19 cellular contexts compared by ENCODE assay signal in the genomic region with DNA sequence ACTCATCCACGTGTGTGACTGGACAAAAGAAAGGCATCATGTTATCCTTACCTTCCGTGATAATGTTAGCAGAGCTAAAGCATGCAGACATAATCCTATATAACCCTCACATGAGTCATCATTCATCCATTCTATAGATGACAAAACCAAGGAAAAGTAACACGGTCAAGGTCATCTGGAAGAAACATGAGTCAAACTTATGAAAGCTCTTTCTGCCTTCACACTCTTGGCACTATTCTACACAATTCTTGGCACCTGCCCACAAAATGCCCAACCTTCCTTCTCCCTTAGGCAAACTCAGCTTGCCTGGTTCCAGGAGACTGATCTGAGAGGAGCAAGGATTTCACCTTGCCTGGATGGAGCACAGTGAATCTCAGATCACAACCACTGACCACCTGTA.
DNase-seq lines count a peak whose midpoint lies in the region; ATAC-seq, FAIRE-seq and TF ChIP-seq lines count a peak whose summit lies in the region.
"Had no signal": no experiment of that assay in that cellular context is flagged by ENCODE, and none has a peak within 500 bp of the region (broad histone marks: within the 10 kb centered on the region; RNA-seq: fewer than 3 reads in every experiment).

No MANE protein-coding gene starts in this region.

- H3K4me2 ChIP-seq in PC-9, result peak overlapping the region; percentile 79; the same call in 1 of the 2 replicates

- in situ Hi-C loops in KBM-7 (cut with MboI; ENCODE audit: low pct_unique_long_range_greater_than_20kb, low sequenced_read_pairs), result no loop called here

- no peaks in the 10 kb centered on the region for H3K36me3 ChIP-seq in PC-9 (ENCODE audit: low read depth)
- no peaks in the 10 kb centered on the region for H3K36me3 ChIP-seq in mucosa of descending colon (ENCODE audit: low read depth)

- H2AFZ ChIP-seq in PC-9, result no peak overlapping the region

- intact Hi-C loops in PC-9 (cut with micrococcal nuclease; ENCODE audit: unreplicated experiment) (loop anchor here (10.0 kb wide), 1 partner anchor 56 kb away; no protein-coding TSS in a partner anchor), mucosa of descending colon (cut with DNase I, micrococcal nuclease) (no loop called here)

- H3K4me1 Mint-ChIP-seq in stimulated activated naive B cell treated with anti-CD40 and anti-IgM and Interleukin-4, amounts not matched to agents 10 μg/mL and 1 μg/mL and 100 μg/mL, for 72 hours, result no peaks in the 10 kb centered on the region
- H3K4me1 Mint-ChIP-seq: activated CD4-positive, alpha-beta T cell treated with anti-CD3 and anti-CD28 coated beads, Interleukin-2, amount 10 ng/mL, durations not matched to agents 24 days and 14 days; activated naive CD4-positive, alpha-beta T cell treated with anti-CD3 and anti-CD28 coated beads, Interleukin-2, amount 10 ng/mL, durations not matched to agents 7 days and 5 days; CD4-positive, CD25-positive, alpha-beta regulatory T cell had no signal

- H3K9me3 ChIP-seq in PC-9 (ENCODE audit: insufficient read depth, low read depth) (no peaks in the 10 kb centered on the region), mucosa of descending colon (no peaks in the 10 kb centered on the region)

- peaks cover 45% of the 10 kb centered on the region for H3K4me1 ChIP-seq in PC-9 (replicated peaks; ENCODE audit: insufficient read depth)
- H3K4me1 ChIP-seq in mucosa of descending colon (ENCODE audit: low read depth), result peaks cover 45% of the 10 kb centered on the region

- ATAC-seq in esophagus mucosa (peak; percentile 94), mucosa of descending colon (peak; percentile 10), HG03342 (IDR thresholded peaks at IDR 0.05; ENCODE audit: unreplicated experiment) (no peak)
- ATAC-seq in stimulated activated naive B cell treated with anti-CD40 and anti-IgM and Interleukin-4, amounts not matched to agents 10 μg/mL and 1 μg/mL and 100 μg/mL, for 72 hours (replicated peaks), result no peak
- ATAC-seq: right cardiac atrium; stimulated activated naive CD8-positive, alpha-beta T cell treated with anti-CD3 and anti-CD28 coated beads, Interleukin-15, Interleukin-2, amounts not matched to agents 100 U/mL and 50 U/mL, for 24 hours had no signal

- BruUV-seq in PC-9 (replicated peaks; lab: Mats Ljungman, UMichigan), result no TSS peak

- peak; percentile 58 for FAIRE-seq in D721Med (lab: Jason Lieb, UNC)

- H3K9me2 ChIP-seq in PC-9 (ENCODE audit: insufficient read depth), result no peaks in the 10 kb centered on the region

- H4K20me1 ChIP-seq in PC-9 (ENCODE audit: insufficient read depth), result no peaks in the 10 kb centered on the region

- no peak overlapping the region; the same call in 1 of the 2 replicates for H3K27ac ChIP-seq in PC-9

- H3K9me3 Mint-ChIP-seq in stimulated activated naive B cell treated with anti-CD40 and anti-IgM and Interleukin-4, amounts not matched to agents 10 μg/mL and 1 μg/mL and 100 μg/mL, for 72 hours, result no peaks in the 10 kb centered on the region
- H3K9me3 Mint-ChIP-seq: activated CD4-positive, alpha-beta T cell treated with anti-CD3 and anti-CD28 coated beads, Interleukin-2, amount 10 ng/mL, durations not matched to agents 24 days and 14 days; activated naive CD4-positive, alpha-beta T cell treated with anti-CD3 and anti-CD28 coated beads, Interleukin-2, amount 10 ng/mL, durations not matched to agents 7 days and 5 days had no signal

- CTCF ChIA-PET in PC-9 (lab: Charles Lee), result no interaction called here

- no peaks in the 10 kb centered on the region for H3K79me2 ChIP-seq in PC-9 (ENCODE audit: low read depth)

- POLR2A ChIA-PET in PC-9 (lab: Charles Lee; ENCODE audit: unreplicated experiment), result interaction anchor here (1.0 kb wide), 1 partner anchor 17 kb away, joined by 4 read pairs; no protein-coding TSS in a partner anchor

- no peaks in the 10 kb centered on the region for H3K27me3 ChIP-seq in PC-9 (ENCODE audit: insufficient read depth, low read depth)

- no peak for DNase-seq in D721Med (ENCODE audit: insufficient read length, low spot score)
- DNase-seq in PC-9, result no peak
- DNase-seq in mucosa of descending colon, result no peak
- no peak for DNase-seq in NCI-H2196 treated with DMSO at 0.1 percent for 48 hours (lab: John Stamatoyannopoulos, UW; ENCODE audit: unreplicated experiment)
- DNase-seq in stimulated activated naive B cell treated with anti-CD40 and anti-IgM and Interleukin-4, amounts not matched to agents 10 μg/mL and 1 μg/mL and 100 μg/mL, for 72 hours, result no peak
- no peak for DNase-seq in KBM-7
- DNase-seq: activated CD4-positive, alpha-beta T cell treated with anti-CD3 and anti-CD28 coated beads, Interleukin-2, amount 10 ng/mL, durations not matched to agents 24 days and 14 days; activated naive CD4-positive, alpha-beta T cell treated with anti-CD3 and anti-CD28 coated beads, Interleukin-2, amount 10 ng/mL, durations not matched to agents 7 days and 5 days; CD4-positive, CD25-positive, alpha-beta regulatory T cell; DMS79 treated with DMSO at 0.1 percent for 48 hours; hippocampal formation; mesendoderm; NCI-H2081; NCI-H524 treated with DMSO at 0.1 percent for 48 hours; OCI-M1; right cardiac atrium; stimulated activated naive CD8-positive, alpha-beta T cell treated with anti-CD3 and anti-CD28 coated beads, Interleukin-15, Interleukin-2, amounts not matched to agents 100 U/mL and 50 U/mL, for 24 hours had no signal

- H3K4me3 Mint-ChIP-seq in stimulated activated naive B cell treated with anti-CD40 and anti-IgM and Interleukin-4, amounts not matched to agents 10 μg/mL and 1 μg/mL and 100 μg/mL, for 72 hours, result no peak overlapping the region
- H3K4me3 Mint-ChIP-seq: activated CD4-positive, alpha-beta T cell treated with anti-CD3 and anti-CD28 coated beads, Interleukin-2, amount 10 ng/mL, durations not matched to agents 24 days and 14 days; activated naive CD4-positive, alpha-beta T cell treated with anti-CD3 and anti-CD28 coated beads, Interleukin-2, amount 10 ng/mL, durations not matched to agents 7 days and 5 days; CD4-positive, CD25-positive, alpha-beta regulatory T cell had no signal

- TF ChIP-seq CTCF in D721Med (IDR thresholded peaks at IDR 0.05; ENCODE audit: insufficient read depth, missing control alignments) (no peak), PC-9 (conservative IDR thresholded peaks at IDR 0.05) (no peak), mucosa of descending colon (IDR thresholded peaks at IDR 0.05) (no peak)

- H3K4me3 ChIP-seq in PC-9 (no peak overlapping the region), mucosa of descending colon (no peak overlapping the region)

- H3F3A ChIP-seq in PC-9 (ENCODE audit: insufficient read depth, low read depth), result peaks cover 11% of the 10 kb centered on the region; the same call in 1 of the 2 replicates

- H3K27me3 Mint-ChIP-seq in stimulated activated naive B cell treated with anti-CD40 and anti-IgM and Interleukin-4, amounts not matched to agents 10 μg/mL and 1 μg/mL and 100 μg/mL, for 72 hours, result no peaks in the 10 kb centered on the region
- H3K27me3 Mint-ChIP-seq: activated CD4-positive, alpha-beta T cell treated with anti-CD3 and anti-CD28 coated beads, Interleukin-2, amount 10 ng/mL, durations not matched to agents 24 days and 14 days; activated naive CD4-positive, alpha-beta T cell treated with anti-CD3 and anti-CD28 coated beads, Interleukin-2, amount 10 ng/mL, durations not matched to agents 7 days and 5 days; CD4-positive, CD25-positive, alpha-beta regulatory T cell had no signal

- no peaks in the 10 kb centered on the region for H3K36me3 Mint-ChIP-seq in stimulated activated naive B cell treated with anti-CD40 and anti-IgM and Interleukin-4, amounts not matched to agents 10 μg/mL and 1 μg/mL and 100 μg/mL, for 72 hours
- H3K36me3 Mint-ChIP-seq: activated naive CD4-positive, alpha-beta T cell treated with anti-CD3 and anti-CD28 coated beads, Interleukin-2, amount 10 ng/mL, durations not matched to agents 7 days and 5 days; CD4-positive, CD25-positive, alpha-beta regulatory T cell had no signal

- no peak overlapping the region for H3K27ac Mint-ChIP-seq in stimulated activated naive B cell treated with anti-CD40 and anti-IgM and Interleukin-4, amounts not matched to agents 10 μg/mL and 1 μg/mL and 100 μg/mL, for 72 hours
- H3K27ac Mint-ChIP-seq: activated CD4-positive, alpha-beta T cell treated with anti-CD3 and anti-CD28 coated beads, Interleukin-2, amount 10 ng/mL, durations not matched to agents 24 days and 14 days; activated naive CD4-positive, alpha-beta T cell treated with anti-CD3 and anti-CD28 coated beads, Interleukin-2, amount 10 ng/mL, durations not matched to agents 7 days and 5 days; CD4-positive, CD25-positive, alpha-beta regulatory T cell had no signal

Comparison
In these comparisons a context has a peak if more than half of its experiments do, and no peak if none do; other contexts are left out.
1. ATAC-seq: peak in esophagus mucosa (single experiment) and mucosa of descending colon (single experiment); none in stimulated activated naive B cell treated with anti-CD40 and anti-IgM and Interleukin-4, amounts not matched to agents 10 μg/mL and 1 μg/mL and 100 μg/mL, for 72 hours (0 of 2) and HG03342 (single experiment).